Comparison of ENCODE assay signal across 8 cellular contexts in genomic region chr22:36454916-36455570, GRCh38. TPM values are rescaled to one million over a fixed set of nuclear protein-coding genes. Genes with fewer than 3 reads are reported as not detected.
DNase-seq lines count a peak whose midpoint lies in the region; ATAC-seq and TF ChIP-seq lines count a peak whose summit lies in the region.

No MANE protein-coding gene starts in this region.

- no peaks in the 10 kb centered on the region for H3K9me3 ChIP-seq in suprapubic skin

- 5% methylated on average over 4 of the region's 61 CpGs for WGBS in suprapubic skin

- no peak for TF ChIP-seq EP300 in suprapubic skin (IDR thresholded peaks at IDR 0.05)

- no peaks in the 10 kb centered on the region for H3K36me3 ChIP-seq in suprapubic skin

- H3K4me3 ChIP-seq in suprapubic skin: peak overlapping the region; percentile 58

- peak overlapping the region; percentile 80 for H3K27ac ChIP-seq in suprapubic skin

- TF ChIP-seq POLR2A in suprapubic skin (IDR thresholded peaks at IDR 0.05): peak in 1 of 2 donors; percentile 23

- peaks cover 44% of the 10 kb centered on the region for H3K4me1 ChIP-seq in suprapubic skin

- no peaks in the 10 kb centered on the region for H3K27me3 ChIP-seq in suprapubic skin

- peak; percentile 87 for DNase-seq in Caki2 (ENCODE audit: low read depth)
- peak; percentile 87 for DNase-seq in M059J (ENCODE audit: low read depth)
- peak; percentile 78 for DNase-seq in SK-MEL-5 (ENCODE audit: low read depth, low spot score)
- peak; percentile 94 for DNase-seq in activated naive CD4-positive, alpha-beta T cell treated with anti-CD3 and anti-CD28 coated beads, Interleukin-2, amount 50 U/mL, for 16 hours
- DNase-seq in globus pallidus (ENCODE audit: low spot score): peak; percentile 71
- peak; percentile 74 for DNase-seq in occipital lobe (lab: John Stamatoyannopoulos, UW)
- peak; percentile 92 to 96 for DNase-seq in suprapubic skin (ENCODE audit: low spot score in 2 of 2)

- peak; percentile 41 for ATAC-seq in GM21576 (IDR thresholded peaks at IDR 0.05; ENCODE audit: unreplicated experiment)

- in situ Hi-C loops in Caki2 (cut with HindIII; ENCODE audit: low pct_unique_long_range_greater_than_20kb, low sequenced_read_pairs): no loop called here
- in situ Hi-C loops in SK-MEL-5 (cut with HindIII; ENCODE audit: low pct_unique_long_range_greater_than_20kb, low sequenced_read_pairs): no loop called here

- TF ChIP-seq CTCF in suprapubic skin (IDR thresholded peaks at IDR 0.05): no peak

RNA-seq across cellular contexts. Expression of gene TXN2, which starts 26.4 kb away (rescaled TPM):
- total RNA-seq in Caki2 (2014; rRNA removed; shearing (Covaris generic); ENCODE audit: low replicate concordance): 93.9 and 117 TPM in 2 replicates
- 8.3 and 16.7 TPM in 2 replicates for total RNA-seq in M059J (2014; rRNA removed; shearing (Covaris generic))
- total RNA-seq in SK-MEL-5 (2014; rRNA removed; shearing (Covaris generic)): 26.9 and 37.1 TPM in 2 replicates
- polyA plus RNA-seq in SK-MEL-5 (2015; cell fraction: cytosol; rRNA removed): 121 and 159 TPM in 2 replicates
- 63.3 and 70.3 TPM in 2 replicates for polyA plus RNA-seq in SK-MEL-5 (2015; cell fraction: nucleus; rRNA removed)
- 14.3 TPM for total RNA-seq in occipital lobe
- total RNA-seq in suprapubic skin: 10 to 100 TPM; 50.7 to 73.5 (median 61.3) TPM

RNA-seq across cellular contexts. Expression of gene FOXRED2, which starts 51.8 kb away (rescaled TPM):
- 4.5 and 29.5 TPM in 2 replicates for total RNA-seq in Caki2 (2014; rRNA removed; shearing (Covaris generic); ENCODE audit: low replicate concordance)
- total RNA-seq in M059J (2014; rRNA removed; shearing (Covaris generic)): 18.0 and 19.6 TPM in 2 replicates
- total RNA-seq in SK-MEL-5 (2014; rRNA removed; shearing (Covaris generic)): 12.9 and 15.2 TPM in 2 replicates
- 52.5 and 58.4 TPM in 2 replicates for polyA plus RNA-seq in SK-MEL-5 (2015; cell fraction: cytosol; rRNA removed)
- 9.4 and 17.2 TPM in 2 replicates for polyA plus RNA-seq in SK-MEL-5 (2015; cell fraction: nucleus; rRNA removed)
- total RNA-seq in occipital lobe: 10.6 TPM
- total RNA-seq in suprapubic skin: 10 to 100 TPM; 11.4 to 20.9 (median 14.0) TPM

Comparison
In these comparisons a context has a peak if more than half of its experiments do, and no peak if none do; other contexts are left out.
1. Peak in every context shown above with its lines: DNase-seq, ATAC-seq, H3K4me3 ChIP-seq and H3K27ac ChIP-seq.